Comparison of ENCODE assay signal across 6 cellular contexts in the genomic region with DNA sequence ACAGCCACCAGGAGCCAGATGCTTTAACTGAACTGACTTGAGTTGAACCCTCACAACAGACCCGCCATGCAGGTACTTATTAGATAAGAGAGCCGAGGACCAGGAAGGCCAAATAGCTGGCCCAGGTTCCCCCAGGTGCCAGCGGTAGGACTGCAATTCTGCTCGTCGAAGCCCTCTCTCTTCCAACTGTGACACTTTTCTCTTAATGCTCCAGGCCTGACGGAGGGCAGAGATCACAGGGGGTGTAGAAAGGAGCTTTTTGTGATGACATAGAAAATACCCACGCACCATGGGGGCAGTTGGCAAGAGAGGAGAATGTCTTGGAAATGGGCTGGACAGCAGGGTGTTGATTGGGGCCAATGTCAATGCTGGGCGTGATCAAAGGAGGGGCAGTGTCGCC.
"Had no signal": no experiment of that assay in that cellular context is flagged by ENCODE, and none has a peak within 500 bp of the region (broad histone marks: within the 10 kb centered on the region; RNA-seq: fewer than 3 reads in every experiment).

No MANE protein-coding gene starts in this region.

- H3K9me3 ChIP-seq: HAP-1 had no signal

- ATAC-seq: HCT116 had no signal

- H3K4me1 ChIP-seq: HAP-1 had no signal

- H3K4me3 ChIP-seq: GM23248, HAP-1 had no signal

- H3K36me3 ChIP-seq: HAP-1 had no signal

- DNase-seq: GM23248, GOT3, H7, IMR-90 had no signal
